27 cellular contexts compared by ENCODE assay signal in genomic region chr13:107461751-107462150, GRCh38.
A peak's percentile ranks its signal among the peaks of the same experiment; 100 is the strongest.
DNase-seq lines count a peak whose midpoint lies in the region; ATAC-seq, FAIRE-seq and TF ChIP-seq lines count a peak whose summit lies in the region.
"Had no signal": no experiment of that assay in that cellular context is flagged by ENCODE, and none has a peak within 500 bp of the region (broad histone marks: within the 10 kb centered on the region; RNA-seq: fewer than 3 reads in every experiment).

No MANE protein-coding gene starts in this region.

- DNase-seq in NCI-H69 (lab: John Stamatoyannopoulos, UW) (peak; percentile 27), brain microvascular endothelial cell (no peak), globus pallidus (ENCODE audit: low spot score) (peak; percentile 13), thoracic aorta (ENCODE audit: low spot score) (no peak), small intestine (no peak), dermis blood vessel endothelial cell (no peak)
- DNase-seq: activated CD4-positive, CD25-positive, alpha-beta regulatory T cell; activated naive CD4-positive, alpha-beta T cell treated with anti-CD3 and anti-CD28 coated beads for 36 hours; Calu3; dorsolateral prefrontal cortex; foreskin fibroblast; GOT3; heart right ventricle; left colon; mammary epithelial cell; NCI-H1048; NCI-H1930; NCI-H526 treated with DMSO at 0.1 percent for 48 hours; Peyer's patch; sigmoid colon; stimulated activated CD4-positive, alpha-beta T cell treated with anti-CD3 and anti-CD28 coated beads, Interleukin-15, amount 100 ng/mL, for 24 hours; stimulated activated naive B cell treated with anti-CD40 and anti-IgM and Interleukin-4, amounts not matched to agents 10 μg/mL and 1 μg/mL and 100 μg/mL, for 72 hours; T-helper 1 cell had no signal

- no peak for FAIRE-seq in small intestine (lab: Jason Lieb, UNC)
- FAIRE-seq: GM12878 had no signal

- H3K4me1 ChIP-seq in thoracic aorta (ENCODE audit: control insufficient read depth in 1 of 2, low read depth in 2 of 2) (peaks cover 24 to 54% of the 10 kb centered on the region in 2 donors), small intestine (ENCODE audit: control insufficient read depth in 2 of 2, insufficient read depth in 1 of 2, low read depth in 1 of 2, low read length in 1 of 2) (no peaks in the 10 kb centered on the region)
- H3K4me1 ChIP-seq: heart right ventricle, Peyer's patch, prostate gland, sigmoid colon had no signal

- H3K27ac ChIP-seq in brain microvascular endothelial cell (peak overlapping the region; percentile 48), thoracic aorta (peak overlapping the region in 1 of 2 donors; percentile 4), small intestine (ENCODE audit: low read depth in 1 of 2, low read length in 1 of 2) (no peak overlapping the region)
- H3K27ac ChIP-seq: dorsolateral prefrontal cortex, heart right ventricle, Peyer's patch, prostate gland, sigmoid colon, SJSA1 had no signal

- H3K36me3 ChIP-seq in brain microvascular endothelial cell (replicated peaks) (no peaks in the 10 kb centered on the region), thoracic aorta (no peaks in the 10 kb centered on the region), small intestine (ENCODE audit: control insufficient read depth in 2 of 2, insufficient read depth in 2 of 2, low read length in 2 of 2) (no peaks in the 10 kb centered on the region)
- H3K36me3 ChIP-seq: heart right ventricle, Peyer's patch, prostate gland, sigmoid colon, SJSA1 had no signal

- in situ Hi-C loops in brain microvascular endothelial cell (cut with HindIII; ENCODE audit: low pct_ligation_motif_present, low sequenced_read_pairs): no loop called here

- H3K27me3 ChIP-seq in brain microvascular endothelial cell (replicated peaks) (no peaks in the 10 kb centered on the region), thoracic aorta (replicated peaks; ENCODE audit: insufficient read depth) (no peaks in the 10 kb centered on the region), small intestine (ENCODE audit: control insufficient read depth in 2 of 2, insufficient read depth in 2 of 2, low read length in 2 of 2) (no peaks in the 10 kb centered on the region)
- H3K27me3 ChIP-seq: dorsolateral prefrontal cortex, heart right ventricle, Peyer's patch, sigmoid colon, SJSA1 had no signal

- no peak for TF ChIP-seq CTCF in brain microvascular endothelial cell (IDR thresholded peaks at IDR 0.05; ENCODE audit: low read depth, low read length, missing control alignments)
- TF ChIP-seq CTCF in thoracic aorta (IDR thresholded peaks at IDR 0.05): no peak

- 61 to 76% (median 66%) methylated on average over 1 of the region's 1 CpG for WGBS in small intestine, 3 donors

- H3K9me3 ChIP-seq in thoracic aorta: no peaks in the 10 kb centered on the region
- no peaks in the 10 kb centered on the region for H3K9me3 ChIP-seq in small intestine (ENCODE audit: control insufficient read depth, low read depth)
- H3K9me3 ChIP-seq: heart right ventricle, Peyer's patch, prostate gland, sigmoid colon, SJSA1 had no signal

- ATAC-seq in thoracic aorta (ENCODE audit: insufficient number of reproducible peaks, low FRiP score, low read depth) (no peak), GM18498 (IDR thresholded peaks at IDR 0.05; ENCODE audit: unreplicated experiment) (no peak)
- ATAC-seq: GM12878; heart right ventricle; left colon; stimulated activated naive B cell treated with anti-CD40 and anti-IgM and Interleukin-4, amounts not matched to agents 10 μg/mL and 1 μg/mL and 100 μg/mL, for 72 hours had no signal

- no peak overlapping the region for H3K4me3 ChIP-seq in brain microvascular endothelial cell (ENCODE audit: low read depth, low read length)
- H3K4me3 ChIP-seq in thoracic aorta: peak overlapping the region; percentile 3
- H3K4me3 ChIP-seq in small intestine (ENCODE audit: low read depth in 1 of 2, low read length in 2 of 2): no peak overlapping the region
- H3K4me3 ChIP-seq: dorsolateral prefrontal cortex, GM12878, heart right ventricle, Peyer's patch, prostate gland, sigmoid colon, SJSA1 had no signal

Comparison
In these comparisons a context has a peak if more than half of its experiments do, and no peak if none do; other contexts are left out.
1. DNase-seq: peak in NCI-H69 (single experiment) and globus pallidus (single experiment); none in brain microvascular endothelial cell (single experiment), thoracic aorta (single experiment), small intestine (single experiment) and dermis blood vessel endothelial cell (single experiment).